Comparison of ENCODE assay signal across 8 cellular contexts in genomic region chr2:219219113-219219696, GRCh38. TPM values are rescaled to one million over a fixed set of nuclear protein-coding genes. Genes with fewer than 3 reads are reported as not detected.
DNase-seq lines count a peak whose midpoint lies in the region; ATAC-seq and TF ChIP-seq lines count a peak whose summit lies in the region.

No MANE protein-coding gene starts in this region.

- no peak overlapping the region for H3K14ac ChIP-seq in trophoblast cell (ENCODE audit: low read length)

- H4K8ac ChIP-seq in trophoblast cell (ENCODE audit: low read depth, low read length), result peak overlapping the region; percentile 47

- no peak overlapping the region for H3K4ac ChIP-seq in trophoblast cell (ENCODE audit: low read depth, low read length)

- WGBS in esophagus squamous epithelium, 2 donors, result 6 to 35% methylated on average over 18 to 20 of the region's 33 CpGs
- WGBS in trophoblast cell (ENCODE audit: extremely low coverage, insufficient coverage, insufficient read length), result no CpG with 5 or more reads among the region's 33 CpGs

- H3K27ac ChIP-seq in DOHH2 (ENCODE audit: low read depth, low read length) (no peak overlapping the region), RWPE2 (ENCODE audit: poor library complexity, severe bottlenecking) (peak overlapping the region; percentile 91), esophagus squamous epithelium (peak overlapping the region; percentile 88 to 98 (median 95)), trophoblast cell (ENCODE audit: low read depth, low read length) (no peak overlapping the region)

- no peak overlapping the region for H3K18ac ChIP-seq in trophoblast cell (ENCODE audit: low read length)

- intact Hi-C loops in esophagus squamous epithelium (cut with DNase I), result loop anchor here (10.0 kb wide), 1 partner anchor 54 kb away; the partner anchor contains the start of gene NHEJ1

- TF ChIP-seq CTCF in DOHH2 (IDR thresholded peaks at IDR 0.05; ENCODE audit: low read depth, low read length, poor library complexity, severe bottlenecking) (no peak), RWPE2 (IDR thresholded peaks at IDR 0.05; ENCODE audit: poor library complexity, severe bottlenecking) (no peak), esophagus squamous epithelium (IDR thresholded peaks at IDR 0.05) (no peak)

- H2AFZ ChIP-seq in trophoblast cell (ENCODE audit: insufficient read depth, low read length, poor library complexity), result peak overlapping the region; percentile 18

- no peaks in the 10 kb centered on the region for H3K9me2 ChIP-seq in DOHH2 (replicated peaks; ENCODE audit: control insufficient read depth, low read length)

- H4K20me1 ChIP-seq in DOHH2 (ENCODE audit: control insufficient read depth, insufficient read depth, low read depth, low read length), result no peaks in the 10 kb centered on the region

- no peak for TF ChIP-seq POLR2A in esophagus squamous epithelium (IDR thresholded peaks at IDR 0.05)

- ATAC-seq in RWPE2 (ENCODE audit: low read depth), result no peak
- ATAC-seq in HG02759 (IDR thresholded peaks at IDR 0.05; ENCODE audit: unreplicated experiment), result no peak
- ATAC-seq in GM21390 (IDR thresholded peaks at IDR 0.05; ENCODE audit: unreplicated experiment), result no peak
- no peak for ATAC-seq in GM21619 (IDR thresholded peaks at IDR 0.05; ENCODE audit: unreplicated experiment)

- no peak overlapping the region for H2BK120ac ChIP-seq in trophoblast cell (ENCODE audit: insufficient read depth, low read length, poor library complexity)

- no peak overlapping the region for H2BK12ac ChIP-seq in trophoblast cell (ENCODE audit: low read length)

- DNase-seq in RWPE2 (ENCODE audit: low spot score) (no peak), esophagus squamous epithelium (lab: John Stamatoyannopoulos, UW) (no peak), trophoblast cell (peak in 1 of 2 donors; percentile 56)
- no peak for DNase-seq in stimulated activated naive CD4-positive, alpha-beta T cell (lab: John Stamatoyannopoulos, UW)

- peaks cover 12% of the 10 kb centered on the region for H3K79me1 ChIP-seq in trophoblast cell (ENCODE audit: low read length)

- H3K36me3 ChIP-seq in DOHH2 (ENCODE audit: control insufficient read depth, low read length) (peaks cover 66% of the 10 kb centered on the region), RWPE2 (ENCODE audit: low read depth) (peaks cover 45% of the 10 kb centered on the region), esophagus squamous epithelium (peaks cover 41 to 75% (median 46%) of the 10 kb centered on the region in 3 donors), trophoblast cell (ENCODE audit: control insufficient read depth in 1 of 2, insufficient read depth in 2 of 2, low read length in 2 of 2) (peaks cover 50 to 53% of the 10 kb centered on the region in 2 experiments)

- no peak overlapping the region for H4K91ac ChIP-seq in trophoblast cell (ENCODE audit: low read depth, low read length)

- no peaks in the 10 kb centered on the region for H3F3A ChIP-seq in DOHH2 (ENCODE audit: control insufficient read depth, insufficient read depth)

- no peak overlapping the region for H3K9ac ChIP-seq in trophoblast cell (ENCODE audit: low read length)

- H3K27me3 ChIP-seq in DOHH2 (ENCODE audit: control insufficient read depth, low read length) (no peaks in the 10 kb centered on the region), RWPE2 (ENCODE audit: insufficient read depth, poor library complexity, severe bottlenecking) (no peaks in the 10 kb centered on the region), esophagus squamous epithelium (no peaks in the 10 kb centered on the region), trophoblast cell (ENCODE audit: insufficient read depth, low read length) (no peaks in the 10 kb centered on the region)

- peaks cover 18% of the 10 kb centered on the region for H3K79me2 ChIP-seq in DOHH2 (ENCODE audit: control insufficient read depth, low read length)
- peaks cover 8% of the 10 kb centered on the region for H3K79me2 ChIP-seq in trophoblast cell (ENCODE audit: control insufficient read depth, insufficient read depth, low read length, poor library complexity)

- H3K4me1 ChIP-seq in DOHH2 (ENCODE audit: control insufficient read depth, low read length) (peaks cover 21% of the 10 kb centered on the region), RWPE2 (ENCODE audit: insufficient read depth, poor library complexity, severe bottlenecking) (peaks cover 4% of the 10 kb centered on the region), esophagus squamous epithelium (peaks cover 21 to 46% (median 29%) of the 10 kb centered on the region in 3 donors), trophoblast cell (ENCODE audit: control insufficient read depth in 1 of 2, insufficient read depth in 2 of 2, low read length in 2 of 2) (peaks cover 10 to 15% of the 10 kb centered on the region in 2 experiments)

- H3K4me3 ChIP-seq in DOHH2 (ENCODE audit: low read length), result peak overlapping the region; percentile 86
- H3K4me3 ChIP-seq in RWPE2 (ENCODE audit: severe bottlenecking), result peak overlapping the region; percentile 43
- peak overlapping the region; percentile 47 to 77 (median 65) for H3K4me3 ChIP-seq in esophagus squamous epithelium
- no peak overlapping the region for H3K4me3 ChIP-seq in trophoblast cell (ENCODE audit: low read depth, low read length)

- no peak overlapping the region for H2BK5ac ChIP-seq in trophoblast cell (ENCODE audit: low read depth, low read length, poor library complexity)

- H2AK5ac ChIP-seq in trophoblast cell (ENCODE audit: low read length), result no peak overlapping the region

- H3K23ac ChIP-seq in trophoblast cell (ENCODE audit: low read length), result no peak overlapping the region

- peak overlapping the region; percentile 94 for H3K4me2 ChIP-seq in DOHH2 (ENCODE audit: low read length)
- peak overlapping the region; percentile 79 for H3K4me2 ChIP-seq in trophoblast cell (ENCODE audit: low read length)

- H4K12ac ChIP-seq in trophoblast cell (ENCODE audit: low read depth, low read length), result peak overlapping the region; percentile 12

- H3K9me3 ChIP-seq in DOHH2 (ENCODE audit: control insufficient read depth, insufficient read depth, low read length) (no peaks in the 10 kb centered on the region), RWPE2 (ENCODE audit: severe bottlenecking) (no peaks in the 10 kb centered on the region), esophagus squamous epithelium (no peaks in the 10 kb centered on the region), trophoblast cell (ENCODE audit: insufficient read depth, low read depth, low read length) (no peaks in the 10 kb centered on the region)

RNA-seq across cellular contexts. Expression of gene ABCB6, which starts 0.4 kb away (rescaled TPM):
- 10 to 100 TPM; 22.1 to 45.3 (median 31.6) TPM for total RNA-seq in esophagus squamous epithelium
- 18.9 and 20.8 TPM in 2 replicates for polyA plus RNA-seq in trophoblast cell (2013)

RNA-seq across cellular contexts. Expression of gene ATG9A, which starts 10.2 kb away (rescaled TPM):
- total RNA-seq in esophagus squamous epithelium, result 10 to 100 TPM; 37.8 to 55.1 (median 45.2) TPM
- 46.6 and 49.9 TPM in 2 replicates for polyA plus RNA-seq in trophoblast cell (2013)

RNA-seq across cellular contexts. Expression of gene ANKZF1, which starts 10.4 kb away (rescaled TPM):
- total RNA-seq in esophagus squamous epithelium, result 10 to 100 TPM; 10.2 to 54.9 (median 27.6) TPM
- polyA plus RNA-seq in trophoblast cell (2013), result 36.3 and 38.3 TPM in 2 replicates

RNA-seq across cellular contexts. Expression of gene ZFAND2B, which starts 12.6 kb away (rescaled TPM):
- 10 to 100 TPM; 34.6 to 49.9 (median 43.6) TPM for total RNA-seq in esophagus squamous epithelium
- 26.1 and 26.8 TPM in 2 replicates for polyA plus RNA-seq in trophoblast cell (2013)

RNA-seq across cellular contexts. Expression of gene GLB1L, which starts 26.0 kb away (rescaled TPM):
- total RNA-seq in esophagus squamous epithelium, result 1 to 10 TPM; 1.2 to 2.3 (median 1.7) TPM
- polyA plus RNA-seq in trophoblast cell (2013), result 2.3 and 2.8 TPM in 2 replicates

Comparison
In these comparisons a context has a peak if more than half of its experiments do, and no peak if none do; other contexts are left out.
1. H3K27ac ChIP-seq: peak in RWPE2 (single experiment) and esophagus squamous epithelium (4 of 4); none in DOHH2 (single experiment) and trophoblast cell (single experiment).